ENCODE assay signal across 1 cellular context in genomic region chr7:2553108-2553507, GRCh38.
A peak's percentile ranks its signal among the peaks of the same experiment; 100 is the strongest.
TF ChIP-seq lines count a peak whose summit lies in the region.

No MANE protein-coding gene starts in this region.

TF ChIP-seq in HEK293, 187 proteins besides CTCF, POLR2A, EP300 and RAD21 (continued from another document):
- TF ChIP-seq ZEB2 (tag by site-specific recombination; IDR thresholded peaks at IDR 0.05) (peak; percentile 28; the same call in 1 of the 2 replicates), ATF2 (tag by site-specific recombination; IDR thresholded peaks at IDR 0.05; ENCODE audit: low read depth) (peak; percentile 37; the same call in 1 of the 2 replicates), PRDM6 (tag by site-specific recombination; IDR thresholded peaks at IDR 0.05) (peak; percentile 77), SP7 (tag by site-specific recombination; IDR thresholded peaks at IDR 0.05) (peak; percentile 72), ZNF843 (tag by site-specific recombination; IDR thresholded peaks at IDR 0.05) (no peak), ZNF629 (tag by site-specific recombination; IDR thresholded peaks at IDR 0.05) (peak; percentile 42; the same call in 1 of the 2 replicates)
